21 cellular contexts compared by ENCODE assay signal in the genomic region with DNA sequence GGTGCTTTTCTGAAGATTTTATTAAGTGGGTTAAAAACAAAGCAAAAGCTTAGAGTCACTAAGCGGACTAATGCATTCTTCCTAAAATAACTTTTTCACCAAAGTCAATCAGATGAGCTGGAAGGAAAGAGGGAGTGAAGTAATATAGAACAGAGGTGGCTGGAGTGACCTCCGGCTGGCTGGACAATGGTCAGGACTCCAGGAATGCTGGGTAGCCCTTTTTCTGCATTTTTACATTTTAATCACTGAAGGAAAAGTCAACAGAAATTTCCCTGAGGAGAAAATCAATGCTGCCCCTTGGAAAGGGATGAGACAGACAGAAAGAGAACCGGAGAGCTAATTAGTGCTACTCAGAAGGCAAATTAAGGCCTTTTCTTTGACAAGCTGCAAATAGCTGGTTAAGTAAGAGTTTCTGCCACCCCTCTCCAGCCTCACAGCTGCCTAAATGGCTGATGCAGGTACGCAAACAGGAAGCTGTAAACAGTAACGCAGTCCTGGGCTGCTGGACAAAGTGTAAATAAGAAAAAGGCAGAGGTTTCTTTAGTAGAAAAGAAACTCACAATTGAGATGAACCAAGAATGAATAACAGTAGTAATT. TPM values are rescaled to one million over a fixed set of nuclear protein-coding genes. Genes with fewer than 3 reads are reported as not detected.
DNase-seq lines count a peak whose midpoint lies in the region; ATAC-seq and TF ChIP-seq lines count a peak whose summit lies in the region.
"Had no signal": no experiment of that assay in that cellular context is flagged by ENCODE, and none has a peak within 500 bp of the region (broad histone marks: within the 10 kb centered on the region; RNA-seq: fewer than 3 reads in every experiment).

No MANE protein-coding gene starts in this region.

- intact Hi-C loops in aorta (cut with DNase I): no loop called here
- intact Hi-C loops in esophagus squamous epithelium (cut with DNase I): no loop called here
- intact Hi-C loops in cardiac septum (cut with DNase I): no loop called here

- H3K9me3 ChIP-seq in iPS-18a (ENCODE audit: control insufficient read depth, low read depth, low read length) (no peaks in the 10 kb centered on the region), aorta (ENCODE audit: control insufficient read depth, low read length) (no peaks in the 10 kb centered on the region), esophagus squamous epithelium (no peaks in the 10 kb centered on the region)
- H3K9me3 ChIP-seq: A549, body of pancreas, HAP-1, Peyer's patch had no signal

- H3K27ac ChIP-seq in iPS-18a (ENCODE audit: low read length) (no peak overlapping the region), aorta (ENCODE audit: low read depth in 1 of 2, low read length in 2 of 2) (peak overlapping the region; percentile 4 to 59), esophagus squamous epithelium (no peak overlapping the region)
- H3K27ac ChIP-seq: A549, body of pancreas, Peyer's patch had no signal

- H3K9ac ChIP-seq in iPS-18a (ENCODE audit: low read length): no peak overlapping the region

- TF ChIP-seq CTCF in esophagus squamous epithelium (IDR thresholded peaks at IDR 0.05): no peak

- 53 to 58% methylated on average over 5 of the region's 5 CpGs for WGBS in aorta, 2 donors
- 91% methylated on average over 5 of the region's 5 CpGs for WGBS in esophagus squamous epithelium, 2 donors

- no peak for TF ChIP-seq POLR2A in esophagus squamous epithelium (IDR thresholded peaks at IDR 0.05)

- H3K4me3 ChIP-seq in iPS-18a (ENCODE audit: low read length) (peak overlapping the region; percentile 1), aorta (ENCODE audit: low read length in 2 of 2) (no peak overlapping the region), esophagus squamous epithelium (no peak overlapping the region)
- H3K4me3 ChIP-seq: A549, body of pancreas, HAP-1, Peyer's patch, smooth muscle cell had no signal

- H3K36me3 ChIP-seq in iPS-18a (ENCODE audit: control insufficient read depth, low read depth, low read length): no peaks in the 10 kb centered on the region
- no peaks in the 10 kb centered on the region for H3K36me3 ChIP-seq in aorta (ENCODE audit: control insufficient read depth in 1 of 2, insufficient read depth in 2 of 2, low read length in 1 of 2)
- no peaks in the 10 kb centered on the region for H3K36me3 ChIP-seq in esophagus squamous epithelium
- H3K36me3 ChIP-seq: HAP-1, Peyer's patch had no signal

- peaks cover 14% of the 10 kb centered on the region for H3K27me3 ChIP-seq in iPS-18a (ENCODE audit: control insufficient read depth, insufficient read depth, low read length)
- no peaks in the 10 kb centered on the region for H3K27me3 ChIP-seq in aorta (ENCODE audit: control insufficient read depth in 1 of 2, insufficient read depth in 2 of 2, low read length in 1 of 2)
- H3K27me3 ChIP-seq in esophagus squamous epithelium: peaks cover 0 to 26% (median 1%) of the 10 kb centered on the region in 4 donors
- H3K27me3 ChIP-seq: body of pancreas, Peyer's patch had no signal

- H3K4me1 ChIP-seq in iPS-18a (ENCODE audit: control insufficient read depth, low read depth, low read length) (peaks cover 43% of the 10 kb centered on the region), aorta (ENCODE audit: control insufficient read depth in 1 of 2, insufficient read depth in 2 of 2, low read length in 2 of 2) (peaks cover 2 to 13% of the 10 kb centered on the region in 2 donors), esophagus squamous epithelium (no peaks in the 10 kb centered on the region)
- H3K4me1 ChIP-seq: A549, body of pancreas, Peyer's patch had no signal

- DNase-seq in NCI-H2227 (lab: John Stamatoyannopoulos, UW; ENCODE audit: unreplicated experiment) (peak; percentile 15), NCI-H2227 treated with DMSO at 0.1 percent for 48 hours (lab: John Stamatoyannopoulos, UW) (no peak), NCI-H748 treated with DMSO at 0.1 percent for 48 hours (lab: John Stamatoyannopoulos, UW) (peak; percentile 17), aorta (no peak), GF-D8 (lab: John Stamatoyannopoulos, UW) (no peak), esophagus squamous epithelium (lab: John Stamatoyannopoulos, UW) (no peak), cardiac septum (ENCODE audit: low spot score) (no peak)
- DNase-seq: activated B cell treated with CpG ODN at 0.5 μM for 24 hours; activated CD8-positive, alpha-beta T cell treated with anti-CD3 and anti-CD28 coated beads for 36 hours; activated T-cell treated with anti-CD3 and anti-CD28 coated beads, Interleukin-2, amount 50 U/mL, for 1 hour; body of pancreas; Calu3; natural killer cell; NCI-H2171 treated with DMSO at 0.1 percent for 48 hours; NK-92 treated with Interleukin-12 subunit alpha and Interleukin-12 subunit beta, amount 100 ng/mL, for 24 hours; Peyer's patch; T-helper 2 cell had no signal

- ATAC-seq in aorta (ENCODE audit: low FRiP score): no peak
- ATAC-seq: A549; activated CD8-positive, alpha-beta T cell treated with anti-CD3 and anti-CD28 coated beads for 36 hours; body of pancreas; natural killer cell had no signal

RNA-seq across cellular contexts. Expression of a gene that starts 6.5 kb away (rescaled TPM):
- total RNA-seq in aorta (10 to 100 TPM in 1 of 2 donors, 1 to 10 TPM in 1; 6.8 to 11.3 TPM), esophagus squamous epithelium (1 to 10 TPM in 2 of 4 donors, under 1 TPM in 1, not detected in 1; 0.44 to 1.1 (median 1.0) TPM), cardiac septum (7.5 TPM)
- polyA plus RNA-seq in aorta: 1 to 10 TPM; 1.1 to 3.6 TPM
- total RNA-seq: activated B cell treated with CpG ODN at 0.5 μM for 24 hours, Calu3 had no signal

Comparison
In these comparisons a context has a peak if more than half of its experiments do, and no peak if none do; other contexts are left out.
1. DNase-seq: peak in NCI-H2227 (single experiment) and NCI-H748 treated with DMSO at 0.1 percent for 48 hours (single experiment); none in NCI-H2227 treated with DMSO at 0.1 percent for 48 hours (single experiment), aorta (0 of 2), GF-D8 (single experiment), esophagus squamous epithelium (single experiment) and cardiac septum (single experiment).
2. H3K27ac ChIP-seq: peak in aorta (2 of 2); none in iPS-18a (single experiment) and esophagus squamous epithelium (0 of 4).